In genomic region chr16:87950765-87951549, GRCh38 we compare ENCODE assay signal across 8 cellular contexts. TPM values are rescaled to one million over a fixed set of nuclear protein-coding genes. Genes with fewer than 3 reads are reported as not detected.
A peak's percentile ranks its signal among the peaks of the same experiment; 100 is the strongest.
DNase-seq lines count a peak whose midpoint lies in the region; ATAC-seq and TF ChIP-seq lines count a peak whose summit lies in the region.

A gene with protein sequence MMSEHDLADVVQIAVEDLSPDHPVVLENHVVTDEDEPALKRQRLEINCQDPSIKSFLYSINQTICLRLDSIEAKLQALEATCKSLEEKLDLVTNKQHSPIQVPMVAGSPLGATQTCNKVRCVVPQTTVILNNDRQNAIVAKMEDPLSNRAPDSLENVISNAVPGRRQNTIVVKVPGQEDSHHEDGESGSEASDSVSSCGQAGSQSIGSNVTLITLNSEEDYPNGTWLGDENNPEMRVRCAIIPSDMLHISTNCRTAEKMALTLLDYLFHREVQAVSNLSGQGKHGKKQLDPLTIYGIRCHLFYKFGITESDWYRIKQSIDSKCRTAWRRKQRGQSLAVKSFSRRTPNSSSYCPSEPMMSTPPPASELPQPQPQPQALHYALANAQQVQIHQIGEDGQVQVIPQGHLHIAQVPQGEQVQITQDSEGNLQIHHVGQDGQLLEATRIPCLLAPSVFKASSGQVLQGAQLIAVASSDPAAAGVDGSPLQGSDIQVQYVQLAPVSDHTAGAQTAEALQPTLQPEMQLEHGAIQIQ (plus strand): TSS chr16:87951434. CDS start chr16:87975116, 23,682 bp downstream.

- H3K27me3 Mint-ChIP-seq in T-helper 2 cell treated with Interferon-gamma antibody and Interleukin-4, amounts not matched to agents 5 μg/mL and 100 μg/mL, for 36 hours (ENCODE audit: low read depth): no peaks in the 10 kb centered on the region

- DNase-seq in NCI-H1930 (lab: John Stamatoyannopoulos, UW): peak; percentile 93 to 95
- peak; percentile 97 for DNase-seq in T-helper 2 cell treated with Interferon-gamma antibody and Interleukin-4, amounts not matched to agents 5 μg/mL and 100 μg/mL, for 36 hours (ENCODE audit: low spot score)
- DNase-seq in ascending aorta (ENCODE audit: low spot score in 2 of 2): peak; percentile 96 to 99
- peak; percentile 99 for DNase-seq in right cardiac atrium
- DNase-seq in pulmonary artery endothelial cell (ENCODE audit: low read depth, low spot score): peak; percentile 97
- DNase-seq in uterus: peak; percentile 96 to 98

- H3K36me3 ChIP-seq in ascending aorta (peaks cover 0 to 12% of the 10 kb centered on the region in 2 donors), uterus (no peaks in the 10 kb centered on the region)

- H3K4me1 ChIP-seq in ascending aorta (peaks cover 0 to 9% of the 10 kb centered on the region in 2 donors), right cardiac atrium (ENCODE audit: control insufficient read depth, insufficient read depth, low read length) (peaks cover 5% of the 10 kb centered on the region), uterus (peaks cover 0 to 3% of the 10 kb centered on the region in 2 donors)

- H3K4me3 ChIP-seq in ascending aorta (peak within 1 kb of the TSS; percentile 95 to 99), right cardiac atrium (ENCODE audit: low read length) (peak within 1 kb of the TSS; percentile 95), uterus (peak within 1 kb of the TSS; percentile 96 to 98)

- peak within 1 kb of the TSS; percentile 97 to 98 for H3K27ac ChIP-seq in ascending aorta
- H3K27ac ChIP-seq in right cardiac atrium (ENCODE audit: low read length): peak within 1 kb of the TSS; percentile 93
- H3K27ac ChIP-seq in uterus: peak within 1 kb of the TSS; percentile 98 to 99

- WGBS in right cardiac atrium: under 1% methylated on average over 73 of the region's 73 CpGs

- H3K4me3 Mint-ChIP-seq in T-helper 2 cell treated with Interferon-gamma antibody and Interleukin-4, amounts not matched to agents 5 μg/mL and 100 μg/mL, for 36 hours: peak within 1 kb of the TSS; percentile 97

- H3K9me3 Mint-ChIP-seq in T-helper 2 cell treated with Interferon-gamma antibody and Interleukin-4, amounts not matched to agents 5 μg/mL and 100 μg/mL, for 36 hours: no peaks in the 10 kb centered on the region

- H3K9me3 ChIP-seq in ascending aorta (no peaks in the 10 kb centered on the region), right cardiac atrium (ENCODE audit: control insufficient read depth, low read length) (no peaks in the 10 kb centered on the region), uterus (no peaks in the 10 kb centered on the region)

- H3K27me3 ChIP-seq in ascending aorta (no peaks in the 10 kb centered on the region), right cardiac atrium (ENCODE audit: control insufficient read depth, insufficient read depth) (no peaks in the 10 kb centered on the region), uterus (no peaks in the 10 kb centered on the region)

- peaks cover 47% of the 10 kb centered on the region for H3K4me1 Mint-ChIP-seq in T-helper 2 cell treated with Interferon-gamma antibody and Interleukin-4, amounts not matched to agents 5 μg/mL and 100 μg/mL, for 36 hours (ENCODE audit: low read depth)

- peaks cover 27% of the 10 kb centered on the region for H3K36me3 Mint-ChIP-seq in T-helper 2 cell treated with Interferon-gamma antibody and Interleukin-4, amounts not matched to agents 5 μg/mL and 100 μg/mL, for 36 hours (ENCODE audit: low read depth)

- ATAC-seq in GM18505 (IDR thresholded peaks at IDR 0.05; ENCODE audit: unreplicated experiment) (peak; percentile 76), HG02973 (IDR thresholded peaks at IDR 0.05; ENCODE audit: unreplicated experiment) (peak; percentile 78), right cardiac atrium (peak; percentile 97 to 98)

- TF ChIP-seq POLR2A in GM18505 (IDR thresholded peaks at IDR 0.05; ENCODE audit: borderline replicate concordance, extremely low read depth, insufficient read depth, insufficient read length): no peak
- TF ChIP-seq POLR2A in uterus (IDR thresholded peaks at IDR 0.05): peak; percentile 71 to 84

- intact Hi-C loops in ascending aorta (cut with DNase I) (loop anchor here (1.0 to 2.0 kb wide), 3 partner anchors 33 to 756 kb away; partner anchors contain the start of genes CTU2 and RNF166), right cardiac atrium (cut with DNase I) (no loop called here), uterus (cut with DNase I; ENCODE audit: low total_unique reads) (no loop called here)

- peak; percentile 14 to 39 (median 36) for TF ChIP-seq CTCF in ascending aorta (IDR thresholded peaks at IDR 0.05)
- peak in 3 of 4 experiments; percentile 49 to 68 (median 53) for TF ChIP-seq CTCF in uterus (IDR thresholded peaks at IDR 0.05)

- peak within 1 kb of the TSS; percentile 99 for H3K27ac Mint-ChIP-seq in T-helper 2 cell treated with Interferon-gamma antibody and Interleukin-4, amounts not matched to agents 5 μg/mL and 100 μg/mL, for 36 hours

RNA-seq across cellular contexts. Expression of the gene that starts here (rescaled TPM):
- total RNA-seq in ascending aorta (23.4 TPM), right cardiac atrium (10 to 100 TPM; 15.6 to 18.1 (median 17.4) TPM), pulmonary artery endothelial cell (16.4 and 57.0 TPM in 2 replicates), uterus (10 to 100 TPM in 3 of 4 donors, 1 to 10 TPM in 1; 7.4 to 45.5 (median 20.3) TPM)
- polyA plus RNA-seq in right cardiac atrium: 9.0 TPM

Comparison
In these comparisons a context has a peak if more than half of its experiments do, and no peak if none do; other contexts are left out.
1. Peak in every context shown above with its lines: DNase-seq, ATAC-seq, H3K4me3 ChIP-seq and H3K27ac ChIP-seq.